In the genomic region with DNA sequence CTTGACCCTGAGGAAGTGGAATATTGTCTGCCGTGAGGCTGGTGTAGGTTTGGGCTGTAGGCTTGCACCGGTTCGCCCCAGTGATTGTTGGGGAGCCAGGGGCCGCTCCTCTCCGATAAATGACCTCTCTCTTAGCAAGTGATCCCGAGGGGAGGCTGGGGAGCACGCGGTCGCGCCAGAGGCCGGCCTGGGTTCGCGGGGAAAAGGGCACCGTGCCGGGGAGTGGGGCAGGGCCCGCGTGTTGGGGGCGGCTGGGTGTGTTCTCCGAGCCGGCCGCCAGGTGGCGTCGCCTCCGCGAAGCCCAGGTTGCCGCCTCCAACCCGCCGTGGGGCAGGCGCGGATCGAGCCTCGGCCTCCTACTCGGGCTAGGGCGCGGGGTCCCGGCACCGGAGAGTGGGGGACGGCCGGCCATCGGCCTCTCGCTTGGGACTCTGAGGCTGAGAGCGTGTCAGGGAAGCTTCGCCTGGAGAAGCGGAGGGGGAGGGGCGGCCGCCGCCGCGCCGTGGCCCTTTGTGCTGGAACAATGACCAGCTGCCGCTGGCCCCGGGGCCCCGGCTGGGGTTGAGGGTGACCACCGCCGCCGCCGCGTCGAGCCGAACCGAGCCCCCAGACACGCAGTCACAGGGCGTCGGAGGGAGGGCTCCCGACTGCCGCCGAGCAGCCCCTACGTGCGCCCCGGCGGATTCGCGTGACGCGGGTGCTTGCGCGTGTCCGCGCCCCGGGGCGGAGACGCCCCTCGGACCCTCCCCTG, we compare ENCODE assay signal across 8 cellular contexts. TPM values are rescaled to one million over a fixed set of nuclear protein-coding genes. Genes with fewer than 3 reads are reported as not detected.
DNase-seq lines count a peak whose midpoint lies in the region; ATAC-seq and TF ChIP-seq lines count a peak whose summit lies in the region.

No MANE protein-coding gene starts in this region.

- H3K27me3 Mint-ChIP-seq in endothelial cell (ENCODE audit: unreplicated experiment), result peaks cover 8% of the 10 kb centered on the region

- DNase-seq in ACHN (peak; percentile 79), NCI-H748 treated with DMSO at 0.1 percent for 48 hours (lab: John Stamatoyannopoulos, UW) (peak; percentile 28), endothelial cell (ENCODE audit: low spot score) (peak; percentile 84), midbrain (lab: John Stamatoyannopoulos, UW) (peak; percentile 85)
- DNase-seq in activated CD8-positive, alpha-beta memory T cell treated with anti-CD3 and anti-CD28 coated beads, Interleukin-2, amount 50 U/mL, for 1 hour (ENCODE audit: extremely low read depth), result peak; percentile 28
- DNase-seq in stimulated activated CD8-positive, alpha-beta memory T cell treated with anti-CD3 and anti-CD28 coated beads, Interleukin-2, amount 100 ng/mL, for 1 hour (ENCODE audit: low read depth in 2 of 2), result peak; percentile 50 to 57

- ATAC-seq in GM18505 (IDR thresholded peaks at IDR 0.05; ENCODE audit: unreplicated experiment) (peak; percentile 45), HG03064 (IDR thresholded peaks at IDR 0.05; ENCODE audit: low read depth, unreplicated experiment) (peak; percentile 35)

- peak overlapping the region; percentile 95 for H3K4me3 Mint-ChIP-seq in endothelial cell (ENCODE audit: unreplicated experiment)

- no peaks in the 10 kb centered on the region for H3K9me3 Mint-ChIP-seq in endothelial cell (ENCODE audit: unreplicated experiment)

- peaks cover 8% of the 10 kb centered on the region for H3K36me3 Mint-ChIP-seq in endothelial cell (ENCODE audit: low read depth, unreplicated experiment)

- no peak for TF ChIP-seq POLR2A in GM18505 (IDR thresholded peaks at IDR 0.05; ENCODE audit: borderline replicate concordance, extremely low read depth, insufficient read depth, insufficient read length)

- in situ Hi-C loops in ACHN (cut with HindIII; ENCODE audit: low pct_ligation_motif_present, low pct_unique_long_range_greater_than_20kb, low sequenced_read_pairs), result no loop called here

- TF ChIP-seq CTCF in endothelial cell (IDR thresholded peaks at IDR 0.05; ENCODE audit: unreplicated experiment), result peak; percentile 99

- H3K4me1 Mint-ChIP-seq in endothelial cell (ENCODE audit: unreplicated experiment), result peaks cover 23% of the 10 kb centered on the region

- peak overlapping the region; percentile 88 for H3K27ac Mint-ChIP-seq in endothelial cell (ENCODE audit: unreplicated experiment)

RNA-seq across cellular contexts. Expression of gene LZTS2, which starts 0.4 kb away (rescaled TPM):
- 52.2 TPM for total RNA-seq in endothelial cell (ENCODE audit: unreplicated experiment)

RNA-seq across cellular contexts. Expression of gene TWNK, which starts 11.8 kb away (rescaled TPM):
- 10.5 TPM for total RNA-seq in endothelial cell (ENCODE audit: unreplicated experiment)

RNA-seq across cellular contexts. Expression of gene MRPL43, which starts 11.9 kb away (rescaled TPM):
- 51.8 TPM for total RNA-seq in endothelial cell (ENCODE audit: unreplicated experiment)

RNA-seq across cellular contexts. Expression of gene SEMA4G, which starts 29.9 kb away (rescaled TPM):
- total RNA-seq in endothelial cell (ENCODE audit: unreplicated experiment), result 8.0 TPM

RNA-seq across cellular contexts. Expression of gene PDZD7, which starts 31.8 kb away (rescaled TPM):
- total RNA-seq in endothelial cell (ENCODE audit: unreplicated experiment), result 0.54 TPM

Comparison
In these comparisons a context has a peak if more than half of its experiments do, and no peak if none do; other contexts are left out.
1. Peak in every context shown above with its lines: DNase-seq and ATAC-seq.
2. DNase-seq: peak in every context shown above with its lines; median percentile 85 in midbrain; 84 in endothelial cell; 79 in ACHN; 54 in stimulated activated CD8-positive, alpha-beta memory T cell treated with anti-CD3 and anti-CD28 coated beads, Interleukin-2, amount 100 ng/mL, for 1 hour; 28 in NCI-H748 treated with DMSO at 0.1 percent for 48 hours; 28 in activated CD8-positive, alpha-beta memory T cell treated with anti-CD3 and anti-CD28 coated beads, Interleukin-2, amount 50 U/mL, for 1 hour.